15 cellular contexts compared by ENCODE assay signal in genomic region chr5:128842241-128842640, GRCh38.
A peak's percentile ranks its signal among the peaks of the same experiment; 100 is the strongest.
DNase-seq lines count a peak whose midpoint lies in the region; ATAC-seq, FAIRE-seq and TF ChIP-seq lines count a peak whose summit lies in the region.
"Had no signal": no experiment of that assay in that cellular context is flagged by ENCODE, and none has a peak within 500 bp of the region (broad histone marks: within the 10 kb centered on the region; RNA-seq: fewer than 3 reads in every experiment).

No MANE protein-coding gene starts in this region.

- no peak for TF ChIP-seq EP300 in A549 (IDR thresholded peaks at IDR 0.05)

- BruUV-seq in PC-3 (replicated peaks; lab: Mats Ljungman, UMichigan): no TSS peak

- POLR2A ChIA-PET in A549 (lab: Yijun Ruan, JAX): no interaction called here
- POLR2A ChIA-PET in PC-3 (lab: Charles Lee; ENCODE audit: unreplicated experiment): no interaction called here

- H3K27ac ChIP-seq in A549: no peak overlapping the region
- H3K27ac ChIP-seq in PC-3 (ENCODE audit: low read length): no peak overlapping the region
- H3K27ac ChIP-seq in MM.1S (ENCODE audit: low read length): no peak overlapping the region

- H3K79me2 ChIP-seq in PC-3 (ENCODE audit: low read length): no peaks in the 10 kb centered on the region
- H3K79me2 ChIP-seq in MM.1S (ENCODE audit: low read length): no peaks in the 10 kb centered on the region

- intact Hi-C loops in PC-3 (cut with micrococcal nuclease): loop anchor here (2.0 to 10.0 kb wide), 6 partner anchors 105 to 1277 kb away; partner anchors contain the start of gene FBN2

- TF ChIP-seq CTCF in A549 (IDR thresholded peaks at IDR 0.05): no peak; the same call in 2 of the 3 replicates
- TF ChIP-seq CTCF in PC-3 (conservative IDR thresholded peaks at IDR 0.05; ENCODE audit: low read depth, low read length): peak; percentile 40; the same call in 1 of the 2 replicates
- TF ChIP-seq CTCF in choroid plexus epithelial cell (conservative IDR thresholded peaks at IDR 0.05; ENCODE audit: low read depth, low read length): peak; percentile 44
- no peak for TF ChIP-seq CTCF in MM.1S (IDR thresholded peaks at IDR 0.05; ENCODE audit: low read length)

- H4K20me1 ChIP-seq in PC-3 (ENCODE audit: low read length) (no peaks in the 10 kb centered on the region), MM.1S (ENCODE audit: insufficient read depth, low read length) (no peaks in the 10 kb centered on the region)

- H3K4me2 ChIP-seq in A549 (no peak overlapping the region), PC-3 (ENCODE audit: low read length) (no peak overlapping the region), MM.1S (ENCODE audit: low read depth, low read length) (no peak overlapping the region)

- H3K27me3 ChIP-seq in PC-3 (ENCODE audit: low read length) (no peaks in the 10 kb centered on the region), MM.1S (replicated peaks; ENCODE audit: insufficient read depth, low read length) (no peaks in the 10 kb centered on the region)

- CTCF ChIA-PET in A549 (lab: Yijun Ruan, JAX) (interaction anchor here (1.5 to 5.2 kb wide), 3 partner anchors 10 to 641 kb away, joined by 4 to 52 read pairs (median 6); no protein-coding TSS in a partner anchor), PC-3 (lab: Charles Lee) (no interaction called here)

- H3K9me3 ChIP-seq in A549 (no peaks in the 10 kb centered on the region), PC-3 (ENCODE audit: low read length) (no peaks in the 10 kb centered on the region), MM.1S (replicated peaks; ENCODE audit: insufficient read depth, low read length) (no peaks in the 10 kb centered on the region)

- TF ChIP-seq POLR2A in A549 (IDR thresholded peaks at IDR 0.05; ENCODE audit: low read length): no peak

- TF ChIP-seq RAD21 in A549 (conservative IDR thresholded peaks at IDR 0.05 in 1 of 2, IDR thresholded peaks at IDR 0.05 in 1 of 2): peak in 1 of 2 experiments; percentile 24; a peak in 1 of 5 replicates

- ATAC-seq in A549 (no peak), PC-3 (no peak), HG03135 (IDR thresholded peaks at IDR 0.05; ENCODE audit: unreplicated experiment) (no peak)

- H3F3A ChIP-seq in PC-3 (ENCODE audit: low read length, unreplicated experiment) (no peaks in the 10 kb centered on the region), MM.1S (ENCODE audit: insufficient read depth, low read length) (no peaks in the 10 kb centered on the region)

- no peak overlapping the region for H2AFZ ChIP-seq in PC-3 (ENCODE audit: low read length)
- no peak overlapping the region for H2AFZ ChIP-seq in MM.1S (ENCODE audit: low read length)

- no peak for FAIRE-seq in A549 (lab: Jason Lieb, UNC)
- FAIRE-seq: H54, RCC 7860 had no signal

- no peak for DNase-seq in A549 (ENCODE audit: low read depth in 1 of 2, low spot score in 1 of 2)
- DNase-seq in PC-3: no peak
- DNase-seq in choroid plexus epithelial cell (ENCODE audit: low read depth): peak; percentile 44
- DNase-seq in fibroblast of the conjunctiva (ENCODE audit: low read depth): peak; percentile 12
- no peak for DNase-seq in cerebellar cortex (ENCODE audit: low spot score)
- DNase-seq in MM.1S: no peak
- no peak for DNase-seq in SIG-M5 (lab: John Stamatoyannopoulos, UW)
- DNase-seq: Karpas-422, NCI-H1417, NCI-H2029, NCI-H524, SHP77 treated with DMSO at 0.1 percent for 48 hours had no signal

- H3K9ac ChIP-seq in PC-3 (ENCODE audit: low read length) (no peak overlapping the region), MM.1S (ENCODE audit: low read length) (no peak overlapping the region)

- H3K9me2 ChIP-seq in PC-3 (replicated peaks; ENCODE audit: low read length) (no peaks in the 10 kb centered on the region), MM.1S (replicated peaks; ENCODE audit: insufficient read depth, low read length) (no peaks in the 10 kb centered on the region)

- H3K36me3 ChIP-seq in PC-3 (ENCODE audit: low read depth, low read length): no peaks in the 10 kb centered on the region
- no peaks in the 10 kb centered on the region for H3K36me3 ChIP-seq in MM.1S (replicated peaks; ENCODE audit: insufficient read depth, low read length)

- H3K4me1 ChIP-seq in A549: no peaks in the 10 kb centered on the region
- no peaks in the 10 kb centered on the region for H3K4me1 ChIP-seq in PC-3 (ENCODE audit: insufficient read depth, low read length)
- no peaks in the 10 kb centered on the region for H3K4me1 ChIP-seq in MM.1S (ENCODE audit: low read length)

- H3K4me3 ChIP-seq in A549 (no peak overlapping the region), PC-3 (ENCODE audit: low read length) (no peak overlapping the region), choroid plexus epithelial cell (ENCODE audit: low read depth, low read length) (no peak overlapping the region), MM.1S (ENCODE audit: low read length) (no peak overlapping the region)

TF ChIP-seq in A549, 52 proteins besides CTCF, POLR2A, EP300 and RAD21:
- TF ChIP-seq SMC3 (IDR thresholded peaks at IDR 0.05): peak; percentile 29; the same call in 1 of the 3 replicates
- TF ChIP-seq SREBF2 (IDR thresholded peaks at IDR 0.05): no peak

Comparison
In these comparisons a context has a peak if more than half of its experiments do, and no peak if none do; other contexts are left out.
1. DNase-seq: peak in choroid plexus epithelial cell (single experiment) and fibroblast of the conjunctiva (single experiment); none in A549 (0 of 2), PC-3 (single experiment), cerebellar cortex (single experiment), MM.1S (single experiment) and SIG-M5 (single experiment).
2. CTCF ChIP-seq: peak in PC-3 (single experiment) and choroid plexus epithelial cell (single experiment); none in A549 (single experiment) and MM.1S (single experiment).